11 cellular contexts compared by ENCODE assay signal in the genomic region with DNA sequence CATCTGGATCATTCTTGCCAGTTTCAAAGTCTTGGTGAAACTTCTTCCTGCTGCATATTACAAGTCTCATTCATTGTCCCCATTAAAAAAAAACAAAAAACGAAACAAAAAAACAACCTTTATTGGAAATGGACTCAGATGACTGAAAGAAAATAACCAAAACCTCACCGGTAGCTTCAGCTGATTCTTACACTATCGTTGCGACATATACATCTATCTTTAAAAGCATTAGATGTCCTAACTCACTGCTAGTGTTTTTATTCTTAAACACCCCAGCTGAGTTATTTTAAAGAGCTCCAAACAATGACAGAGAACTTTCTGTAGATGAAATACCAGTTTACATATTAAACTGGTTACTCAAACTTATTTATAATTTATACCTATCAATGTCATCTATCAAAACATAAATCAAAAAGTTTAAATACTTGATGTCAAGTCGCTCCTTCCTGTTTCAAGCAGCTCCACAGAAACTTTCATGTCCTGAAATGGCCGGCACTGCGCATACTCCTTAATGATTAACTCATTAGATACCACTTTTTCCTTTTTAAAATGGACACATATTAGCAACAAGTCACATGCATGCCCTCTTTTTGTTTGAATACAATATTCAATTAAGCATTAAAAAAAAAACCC.
DNase-seq lines count a peak whose midpoint lies in the region; ATAC-seq and TF ChIP-seq lines count a peak whose summit lies in the region.
"Had no signal": no experiment of that assay in that cellular context is flagged by ENCODE, and none has a peak within 500 bp of the region (broad histone marks: within the 10 kb centered on the region; RNA-seq: fewer than 3 reads in every experiment).

No MANE protein-coding gene starts in this region.

- no peak overlapping the region for H3K4me2 ChIP-seq in mesenchymal stem cell (ENCODE audit: low read length, poor library complexity, severe bottlenecking)

- no peak overlapping the region for H3K23ac ChIP-seq in mesenchymal stem cell (ENCODE audit: low read length in 2 of 2)

- no peak overlapping the region for H2BK12ac ChIP-seq in mesenchymal stem cell (ENCODE audit: low read length in 2 of 2)

- H3K9me3 ChIP-seq in MG63, result no peaks in the 10 kb centered on the region
- no peaks in the 10 kb centered on the region for H3K9me3 ChIP-seq in mesenchymal stem cell (ENCODE audit: control insufficient read depth, low read length)
- H3K9me3 ChIP-seq: Peyer's patch had no signal

- H2AK5ac ChIP-seq in mesenchymal stem cell (ENCODE audit: low read length, severe bottlenecking), result no peak overlapping the region

- H3K4me1 ChIP-seq in mesenchymal stem cell (ENCODE audit: control insufficient read depth, insufficient read depth, low read depth, low read length), result peaks cover 14% of the 10 kb centered on the region

- peaks cover 7% of the 10 kb centered on the region for H3K79me1 ChIP-seq in mesenchymal stem cell (replicated peaks; ENCODE audit: low read length, poor library complexity, severe bottlenecking)

- H4K91ac ChIP-seq in mesenchymal stem cell (ENCODE audit: low read length), result no peak overlapping the region

- CTCF ChIA-PET in AG04449 (lab: Yijun Ruan, JAX), result interaction anchor here (0.7 to 1.0 kb wide), 3 partner anchors 26 to 234 kb away, joined by 3 to 6 read pairs (median 3); no protein-coding TSS in a partner anchor

- H3K4me3 ChIP-seq in AG04449 (ENCODE audit: low read depth, low read length) (peak overlapping the region; percentile 73), MG63 (peak overlapping the region; percentile 75), choroid plexus epithelial cell (ENCODE audit: low read depth, low read length) (peak overlapping the region; percentile 78), mesenchymal stem cell (ENCODE audit: insufficient read depth in 1 of 2, low read depth in 1 of 2, low read length in 2 of 2) (peak overlapping the region in 1 of 2 experiments; percentile 79)
- H3K4me3 ChIP-seq: Peyer's patch had no signal

- no peak overlapping the region for H3K4ac ChIP-seq in mesenchymal stem cell (ENCODE audit: low read depth in 1 of 2, low read length in 2 of 2)

- H2AFZ ChIP-seq in mesenchymal stem cell (ENCODE audit: low read depth, low read length), result no peak overlapping the region

- no peak overlapping the region for H2BK120ac ChIP-seq in mesenchymal stem cell (ENCODE audit: low read depth, low read length)

- DNase-seq in AG04449 (ENCODE audit: low read depth, low spot score), result no peak
- no peak for DNase-seq in MG63
- peak; percentile 53 for DNase-seq in choroid plexus epithelial cell (ENCODE audit: low read depth)
- peak; percentile 59 for DNase-seq in mesenchymal stem cell
- DNase-seq in cerebellar nuclear complex (lab: John Stamatoyannopoulos, UW), result no peak
- no peak for DNase-seq in retina
- DNase-seq in NCI-H146 treated with DMSO at 0.1 percent for 48 hours (lab: John Stamatoyannopoulos, UW; ENCODE audit: unreplicated experiment), result no peak
- DNase-seq: Peyer's patch, small intestine, T-helper 9 cell had no signal

- H3K27ac ChIP-seq in mesenchymal stem cell (ENCODE audit: low read length, poor library complexity, severe bottlenecking), result no peak overlapping the region
- H3K27ac ChIP-seq: Peyer's patch had no signal

- no peak overlapping the region for H2BK5ac ChIP-seq in mesenchymal stem cell (ENCODE audit: low read depth, low read length, poor library complexity, severe bottlenecking)

- peaks cover 24% of the 10 kb centered on the region for H3K36me3 ChIP-seq in MG63
- peaks cover 6 to 21% of the 10 kb centered on the region in 2 experiments for H3K36me3 ChIP-seq in mesenchymal stem cell (ENCODE audit: control insufficient read depth in 1 of 2, insufficient read depth in 2 of 2, low read depth in 1 of 2, low read length in 2 of 2)
- H3K36me3 ChIP-seq: Peyer's patch had no signal

- 15% methylated on average over 7 of the region's 7 CpGs for WGBS in mesenchymal stem cell

- no peak overlapping the region for H2BK15ac ChIP-seq in mesenchymal stem cell (ENCODE audit: low read depth, poor library complexity, severe bottlenecking)

- ATAC-seq in GM18858 (IDR thresholded peaks at IDR 0.05; ENCODE audit: unreplicated experiment), result no peak

- H3K27me3 ChIP-seq in MG63 (no peaks in the 10 kb centered on the region), mesenchymal stem cell (ENCODE audit: control insufficient read depth in 1 of 2, insufficient read depth in 1 of 2, low read length in 2 of 2) (peaks cover 0 to 13% of the 10 kb centered on the region in 2 experiments)

- H4K8ac ChIP-seq in mesenchymal stem cell (ENCODE audit: low read length), result no peak overlapping the region

- TF ChIP-seq CTCF in AG04449 (IDR thresholded peaks at IDR 0.05; ENCODE audit: insufficient read depth, low read length, missing control alignments) (no peak), choroid plexus epithelial cell (conservative IDR thresholded peaks at IDR 0.05; ENCODE audit: low read depth, low read length) (no peak)

- H3K14ac ChIP-seq in mesenchymal stem cell (ENCODE audit: low read length in 2 of 2), result no peak overlapping the region

- H3K18ac ChIP-seq in mesenchymal stem cell (ENCODE audit: low read depth in 1 of 2, low read length in 2 of 2), result no peak overlapping the region

- POLR2A ChIA-PET in AG04449 (lab: Yijun Ruan, JAX), result interaction anchor here (0.7 to 1.0 kb wide), 2 partner anchors 206 to 235 kb away, joined by 3 to 4 read pairs; no protein-coding TSS in a partner anchor

- peak overlapping the region; percentile 91 for H3K9ac ChIP-seq in mesenchymal stem cell (ENCODE audit: low read length)

Comparison
In these comparisons a context has a peak if more than half of its experiments do, and no peak if none do; other contexts are left out.
1. DNase-seq: peak in choroid plexus epithelial cell (single experiment) and mesenchymal stem cell (single experiment); none in AG04449 (single experiment), MG63 (single experiment), cerebellar nuclear complex (0 of 2), retina (single experiment) and NCI-H146 treated with DMSO at 0.1 percent for 48 hours (single experiment).